25 cellular contexts compared by ENCODE assay signal in the genomic region with DNA sequence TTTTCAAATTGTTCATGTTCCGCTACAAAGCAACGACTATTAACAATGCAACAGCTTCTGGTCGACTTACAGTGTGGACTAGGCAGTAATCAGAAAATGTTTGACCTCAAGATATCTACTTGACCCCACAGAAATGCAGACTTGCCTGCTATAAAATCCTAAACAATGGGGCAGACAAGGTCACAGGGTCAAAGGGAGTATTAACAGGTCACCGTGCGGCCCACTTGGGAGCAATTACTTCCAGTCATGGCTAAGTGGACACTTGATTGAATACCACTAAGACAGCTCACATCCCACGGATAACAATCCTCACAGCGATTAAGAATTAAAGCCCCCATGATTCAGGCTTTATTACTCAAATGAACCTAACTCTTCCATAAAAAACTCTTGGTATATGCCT.
"Had no signal": no experiment of that assay in that cellular context is flagged by ENCODE, and none has a peak within 500 bp of the region (broad histone marks: within the 10 kb centered on the region; RNA-seq: fewer than 3 reads in every experiment).

No MANE protein-coding gene starts in this region.

- H3K36me3 ChIP-seq: breast epithelium, left lung, ovary, spleen, thyroid gland, upper lobe of right lung had no signal

- H3K27ac ChIP-seq: breast epithelium, ovary, thyroid gland, upper lobe of right lung had no signal

- FAIRE-seq: endometrium, kidney had no signal

- H3K4me3 ChIP-seq: breast epithelium, left lung, ovary, spleen, thyroid gland, upper lobe of right lung had no signal

- H3K27me3 ChIP-seq: breast epithelium, left lung, ovary, spleen, thyroid gland, upper lobe of right lung had no signal

- DNase-seq: activated B cell treated with CpG ODN at 0.5 μM for 24 hours; activated CD4-positive, alpha-beta T cell treated with anti-CD3 and anti-CD28 coated beads for 36 hours; activated CD4-positive, alpha-beta T cell treated with anti-CD3 and anti-CD28 coated beads, Interleukin-2, amount 50 U/mL, for 4 hours; activated CD8-positive, alpha-beta memory T cell treated with anti-CD3 and anti-CD28 coated beads for 24 hours; activated CD8-positive, alpha-beta memory T cell treated with anti-CD3 and anti-CD28 coated beads, Interleukin-2, amount 50 U/mL, for 4 hours; activated naive CD4-positive, alpha-beta T cell treated with Interleukin-2 at 50 U/mL for 16 hours; activated naive CD8-positive, alpha-beta T cell treated with anti-CD3 and anti-CD28 coated beads for 36 hours; activated T-cell treated with anti-CD3 and anti-CD28 coated beads, Interleukin-2, amount 50 U/mL, for 4 hours; cerebellar nuclear complex; effector CD4-positive, alpha-beta T cell; erythroblast; foreskin fibroblast; kidney; left lung; midbrain; natural killer cell; ovary; spleen; stimulated activated CD4-positive, alpha-beta T cell treated with anti-CD3 and anti-CD28 coated beads, Interleukin-4, amount 100 ng/mL, for 24 hours; stimulated activated naive CD4-positive, alpha-beta T cell treated with Interleukin-2 at 50 U/mL for 16 hours; T1000; thyroid gland; upper lobe of right lung had no signal

- H3K9me3 ChIP-seq: breast epithelium, left lung, ovary, spleen, thyroid gland, upper lobe of right lung had no signal
